1 cellular context compared by ENCODE assay signal in the genomic region with DNA sequence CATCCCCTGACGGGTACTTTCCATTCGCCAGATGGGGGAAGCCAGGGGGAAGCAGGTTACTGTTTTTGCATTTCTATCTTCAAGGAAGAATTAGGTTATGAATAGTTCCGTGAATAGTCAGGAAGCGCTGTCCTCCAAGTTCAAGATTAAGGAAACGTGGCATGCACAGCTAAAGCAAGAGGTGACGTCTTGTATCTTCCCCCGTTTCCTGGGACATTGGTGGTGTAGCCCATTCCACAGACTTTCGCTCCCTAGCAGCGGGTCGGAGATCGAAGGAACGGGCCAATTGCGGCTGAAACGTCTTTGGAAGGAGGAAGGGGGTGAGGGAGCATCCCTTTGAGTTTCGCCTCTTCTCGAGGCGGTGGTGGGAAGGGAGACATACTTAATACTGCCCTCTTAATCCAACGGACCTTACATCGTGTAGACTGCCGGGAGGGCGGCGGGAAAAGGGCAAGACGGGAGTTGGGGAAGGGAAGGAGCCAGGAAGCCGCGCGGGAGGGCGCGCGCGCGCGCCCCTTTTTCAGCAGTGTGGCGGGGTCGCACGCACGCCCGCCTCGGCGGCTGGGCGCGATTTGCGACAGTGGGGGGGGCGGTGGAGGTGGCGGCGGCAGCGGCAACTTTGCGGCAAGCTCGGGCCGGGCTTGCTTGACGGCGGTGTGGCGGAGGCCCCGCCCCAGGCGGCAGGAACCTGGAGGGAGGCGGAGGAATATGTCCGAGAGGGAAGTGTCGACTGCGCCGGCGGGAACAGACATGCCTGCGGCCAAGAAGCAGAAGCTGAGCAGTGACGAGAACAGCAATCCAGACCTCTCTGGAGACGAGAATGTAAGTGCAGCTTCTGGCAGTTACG.
A peak's percentile ranks its signal among the peaks of the same experiment; 100 is the strongest.
TF ChIP-seq lines count a peak whose summit lies in the region.

A gene with protein sequence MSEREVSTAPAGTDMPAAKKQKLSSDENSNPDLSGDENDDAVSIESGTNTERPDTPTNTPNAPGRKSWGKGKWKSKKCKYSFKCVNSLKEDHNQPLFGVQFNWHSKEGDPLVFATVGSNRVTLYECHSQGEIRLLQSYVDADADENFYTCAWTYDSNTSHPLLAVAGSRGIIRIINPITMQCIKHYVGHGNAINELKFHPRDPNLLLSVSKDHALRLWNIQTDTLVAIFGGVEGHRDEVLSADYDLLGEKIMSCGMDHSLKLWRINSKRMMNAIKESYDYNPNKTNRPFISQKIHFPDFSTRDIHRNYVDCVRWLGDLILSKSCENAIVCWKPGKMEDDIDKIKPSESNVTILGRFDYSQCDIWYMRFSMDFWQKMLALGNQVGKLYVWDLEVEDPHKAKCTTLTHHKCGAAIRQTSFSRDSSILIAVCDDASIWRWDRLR (plus strand): TSS at position 232 of the 847 bp plus-strand sequence. CDS start 477 bp downstream, at position 709.

TF ChIP-seq in GM12878, 131 proteins besides CTCF, POLR2A, EP300 and RAD21 (continued from another document):
- TF ChIP-seq, protein P1, sequence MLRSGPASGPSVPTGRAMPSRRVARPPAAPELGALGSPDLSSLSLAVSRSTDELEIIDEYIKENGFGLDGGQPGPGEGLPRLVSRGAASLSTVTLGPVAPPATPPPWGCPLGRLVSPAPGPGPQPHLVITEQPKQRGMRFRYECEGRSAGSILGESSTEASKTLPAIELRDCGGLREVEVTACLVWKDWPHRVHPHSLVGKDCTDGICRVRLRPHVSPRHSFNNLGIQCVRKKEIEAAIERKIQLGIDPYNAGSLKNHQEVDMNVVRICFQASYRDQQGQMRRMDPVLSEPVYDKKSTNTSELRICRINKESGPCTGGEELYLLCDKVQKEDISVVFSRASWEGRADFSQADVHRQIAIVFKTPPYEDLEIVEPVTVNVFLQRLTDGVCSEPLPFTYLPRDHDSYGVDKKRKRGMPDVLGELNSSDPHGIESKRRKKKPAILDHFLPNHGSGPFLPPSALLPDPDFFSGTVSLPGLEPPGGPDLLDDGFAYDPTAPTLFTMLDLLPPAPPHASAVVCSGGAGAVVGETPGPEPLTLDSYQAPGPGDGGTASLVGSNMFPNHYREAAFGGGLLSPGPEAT (IDR thresholded peaks at IDR 0.05; ENCODE audit: low read depth), result peak; percentile 95
- TF ChIP-seq ZBED1 (IDR thresholded peaks at IDR 0.05; ENCODE audit: borderline replicate concordance) (0 out of 2 replicates have a peak, but pooled peaks have one; percentile 70), SIX5 (IDR thresholded peaks at IDR 0.05; ENCODE audit: low read depth, low read length, severe bottlenecking) (peak; percentile 73), CREB1 (IDR thresholded peaks at IDR 0.05; ENCODE audit: low read depth) (peak; percentile 79), CREM (IDR thresholded peaks at IDR 0.05; ENCODE audit: low read depth) (peak; percentile 67), TCF7 (IDR thresholded peaks at IDR 0.05; ENCODE audit: borderline replicate concordance) (no peak), TBL1XR1 (IDR thresholded peaks at IDR 0.05; ENCODE audit: low read depth, low read length) (0 out of 2 replicates have a peak, but pooled peaks have one; percentile 37), POU2F2 (IDR thresholded peaks at IDR 0.05; ENCODE audit: borderline replicate concordance, low read depth, low read length) (peak; percentile 74; the same call in 2 of the 3 replicates), SREBF1 (IDR thresholded peaks at IDR 0.05; ENCODE audit: low read length) (peak; percentile 99), STAT1 (conservative IDR thresholded peaks at IDR 0.05) (peak; percentile 79; the same call in 1 of the 2 replicates), GATAD2B (conservative IDR thresholded peaks at IDR 0.05; ENCODE audit: low read depth) (peak; percentile 88), HDGF (IDR thresholded peaks at IDR 0.05) (peak; percentile 11; the same call in 1 of the 2 replicates), TCF3 (IDR thresholded peaks at IDR 0.05; ENCODE audit: borderline replicate concordance, insufficient read depth, low read depth, low read length) (0 out of 2 replicates have a peak, but pooled peaks have one; percentile 11), SMARCA5 (IDR thresholded peaks at IDR 0.05) (peak; percentile 99), MTA3 (IDR thresholded peaks at IDR 0.05; ENCODE audit: borderline replicate concordance, low read length) (0 out of 2 replicates have a peak, but pooled peaks have one; percentile 19), NR2F1 (conservative IDR thresholded peaks at IDR 0.05) (peak; percentile 54), TAF1 (IDR thresholded peaks at IDR 0.05; ENCODE audit: borderline replicate concordance, low read depth, low read length) (peak; percentile 92), ZNF207 (IDR thresholded peaks at IDR 0.05; ENCODE audit: borderline replicate concordance) (peak; percentile 98; the same call in 1 of the 2 replicates), RFX5 (IDR thresholded peaks at IDR 0.05; ENCODE audit: low read depth, low read length) (no peak), CHD4 (IDR thresholded peaks at IDR 0.05) (no peak), STAT3 (IDR thresholded peaks at IDR 0.05; ENCODE audit: low read depth, low read length) (no peak), MEF2A (IDR thresholded peaks at IDR 0.05; ENCODE audit: insufficient read depth, low read depth, low read length) (no peak), ZNF622 (IDR thresholded peaks at IDR 0.05) (no peak), FOS (IDR thresholded peaks at IDR 0.05; ENCODE audit: borderline replicate concordance, extremely low read depth, insufficient read length) (no peak), ZNF217 (IDR thresholded peaks at IDR 0.05) (no peak), BACH1 (IDR thresholded peaks at IDR 0.05; ENCODE audit: borderline replicate concordance) (peak; percentile 49; the same call in 1 of the 2 replicates), YY1 (IDR thresholded peaks at IDR 0.05; ENCODE audit: low read depth, low read length) (peak; percentile 83), SMAD1 (IDR thresholded peaks at IDR 0.05; ENCODE audit: low read depth, partially characterized antibody) (peak; percentile 77), FOXK2 (IDR thresholded peaks at IDR 0.05) (peak; percentile 99), IRF4 (IDR thresholded peaks at IDR 0.05; ENCODE audit: low read depth, low read length) (peak; percentile 37; the same call in 1 of the 2 replicates), KAT2A (conservative IDR thresholded peaks at IDR 0.05; ENCODE audit: control insufficient read depth, low read depth, low read length) (no peak), SP1 (IDR thresholded peaks at IDR 0.05; ENCODE audit: low read depth, low read length) (peak; percentile 65), BMI1 (IDR thresholded peaks at IDR 0.05; ENCODE audit: borderline replicate concordance) (no peak), PAX5 (IDR thresholded peaks at IDR 0.05; ENCODE audit: borderline replicate concordance, low read depth, low read length) (peak; percentile 6; the same call in 1 of the 2 replicates), SIN3A (IDR thresholded peaks at IDR 0.05; ENCODE audit: low read depth, low read length) (peak; percentile 84; the same call in 1 of the 2 replicates), RBBP5 (conservative IDR thresholded peaks at IDR 0.05) (no peak), HCFC1 (IDR thresholded peaks at IDR 0.05; ENCODE audit: low read length) (peak; percentile 85), SUZ12 (IDR thresholded peaks at IDR 0.05; ENCODE audit: unreplicated experiment) (no peak)
- TF ChIP-seq, protein P2, sequence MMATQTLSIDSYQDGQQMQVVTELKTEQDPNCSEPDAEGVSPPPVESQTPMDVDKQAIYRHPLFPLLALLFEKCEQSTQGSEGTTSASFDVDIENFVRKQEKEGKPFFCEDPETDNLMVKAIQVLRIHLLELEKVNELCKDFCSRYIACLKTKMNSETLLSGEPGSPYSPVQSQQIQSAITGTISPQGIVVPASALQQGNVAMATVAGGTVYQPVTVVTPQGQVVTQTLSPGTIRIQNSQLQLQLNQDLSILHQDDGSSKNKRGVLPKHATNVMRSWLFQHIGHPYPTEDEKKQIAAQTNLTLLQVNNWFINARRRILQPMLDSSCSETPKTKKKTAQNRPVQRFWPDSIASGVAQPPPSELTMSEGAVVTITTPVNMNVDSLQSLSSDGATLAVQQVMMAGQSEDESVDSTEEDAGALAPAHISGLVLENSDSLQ (IDR thresholded peaks at IDR 0.05), result peak; percentile 40
- TF ChIP-seq, protein P3, sequence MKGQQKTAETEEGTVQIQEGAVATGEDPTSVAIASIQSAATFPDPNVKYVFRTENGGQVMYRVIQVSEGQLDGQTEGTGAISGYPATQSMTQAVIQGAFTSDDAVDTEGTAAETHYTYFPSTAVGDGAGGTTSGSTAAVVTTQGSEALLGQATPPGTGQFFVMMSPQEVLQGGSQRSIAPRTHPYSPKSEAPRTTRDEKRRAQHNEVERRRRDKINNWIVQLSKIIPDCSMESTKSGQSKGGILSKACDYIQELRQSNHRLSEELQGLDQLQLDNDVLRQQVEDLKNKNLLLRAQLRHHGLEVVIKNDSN (IDR thresholded peaks at IDR 0.05; ENCODE audit: borderline replicate concordance, extremely low read length, insufficient read depth, low read depth, low read length), result no peak
- TF ChIP-seq, protein P4, sequence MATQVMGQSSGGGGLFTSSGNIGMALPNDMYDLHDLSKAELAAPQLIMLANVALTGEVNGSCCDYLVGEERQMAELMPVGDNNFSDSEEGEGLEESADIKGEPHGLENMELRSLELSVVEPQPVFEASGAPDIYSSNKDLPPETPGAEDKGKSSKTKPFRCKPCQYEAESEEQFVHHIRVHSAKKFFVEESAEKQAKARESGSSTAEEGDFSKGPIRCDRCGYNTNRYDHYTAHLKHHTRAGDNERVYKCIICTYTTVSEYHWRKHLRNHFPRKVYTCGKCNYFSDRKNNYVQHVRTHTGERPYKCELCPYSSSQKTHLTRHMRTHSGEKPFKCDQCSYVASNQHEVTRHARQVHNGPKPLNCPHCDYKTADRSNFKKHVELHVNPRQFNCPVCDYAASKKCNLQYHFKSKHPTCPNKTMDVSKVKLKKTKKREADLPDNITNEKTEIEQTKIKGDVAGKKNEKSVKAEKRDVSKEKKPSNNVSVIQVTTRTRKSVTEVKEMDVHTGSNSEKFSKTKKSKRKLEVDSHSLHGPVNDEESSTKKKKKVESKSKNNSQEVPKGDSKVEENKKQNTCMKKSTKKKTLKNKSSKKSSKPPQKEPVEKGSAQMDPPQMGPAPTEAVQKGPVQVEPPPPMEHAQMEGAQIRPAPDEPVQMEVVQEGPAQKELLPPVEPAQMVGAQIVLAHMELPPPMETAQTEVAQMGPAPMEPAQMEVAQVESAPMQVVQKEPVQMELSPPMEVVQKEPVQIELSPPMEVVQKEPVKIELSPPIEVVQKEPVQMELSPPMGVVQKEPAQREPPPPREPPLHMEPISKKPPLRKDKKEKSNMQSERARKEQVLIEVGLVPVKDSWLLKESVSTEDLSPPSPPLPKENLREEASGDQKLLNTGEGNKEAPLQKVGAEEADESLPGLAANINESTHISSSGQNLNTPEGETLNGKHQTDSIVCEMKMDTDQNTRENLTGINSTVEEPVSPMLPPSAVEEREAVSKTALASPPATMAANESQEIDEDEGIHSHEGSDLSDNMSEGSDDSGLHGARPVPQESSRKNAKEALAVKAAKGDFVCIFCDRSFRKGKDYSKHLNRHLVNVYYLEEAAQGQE (IDR thresholded peaks at IDR 0.05; ENCODE audit: low read depth, low read length), result no peak
- TF ChIP-seq, protein P5, sequence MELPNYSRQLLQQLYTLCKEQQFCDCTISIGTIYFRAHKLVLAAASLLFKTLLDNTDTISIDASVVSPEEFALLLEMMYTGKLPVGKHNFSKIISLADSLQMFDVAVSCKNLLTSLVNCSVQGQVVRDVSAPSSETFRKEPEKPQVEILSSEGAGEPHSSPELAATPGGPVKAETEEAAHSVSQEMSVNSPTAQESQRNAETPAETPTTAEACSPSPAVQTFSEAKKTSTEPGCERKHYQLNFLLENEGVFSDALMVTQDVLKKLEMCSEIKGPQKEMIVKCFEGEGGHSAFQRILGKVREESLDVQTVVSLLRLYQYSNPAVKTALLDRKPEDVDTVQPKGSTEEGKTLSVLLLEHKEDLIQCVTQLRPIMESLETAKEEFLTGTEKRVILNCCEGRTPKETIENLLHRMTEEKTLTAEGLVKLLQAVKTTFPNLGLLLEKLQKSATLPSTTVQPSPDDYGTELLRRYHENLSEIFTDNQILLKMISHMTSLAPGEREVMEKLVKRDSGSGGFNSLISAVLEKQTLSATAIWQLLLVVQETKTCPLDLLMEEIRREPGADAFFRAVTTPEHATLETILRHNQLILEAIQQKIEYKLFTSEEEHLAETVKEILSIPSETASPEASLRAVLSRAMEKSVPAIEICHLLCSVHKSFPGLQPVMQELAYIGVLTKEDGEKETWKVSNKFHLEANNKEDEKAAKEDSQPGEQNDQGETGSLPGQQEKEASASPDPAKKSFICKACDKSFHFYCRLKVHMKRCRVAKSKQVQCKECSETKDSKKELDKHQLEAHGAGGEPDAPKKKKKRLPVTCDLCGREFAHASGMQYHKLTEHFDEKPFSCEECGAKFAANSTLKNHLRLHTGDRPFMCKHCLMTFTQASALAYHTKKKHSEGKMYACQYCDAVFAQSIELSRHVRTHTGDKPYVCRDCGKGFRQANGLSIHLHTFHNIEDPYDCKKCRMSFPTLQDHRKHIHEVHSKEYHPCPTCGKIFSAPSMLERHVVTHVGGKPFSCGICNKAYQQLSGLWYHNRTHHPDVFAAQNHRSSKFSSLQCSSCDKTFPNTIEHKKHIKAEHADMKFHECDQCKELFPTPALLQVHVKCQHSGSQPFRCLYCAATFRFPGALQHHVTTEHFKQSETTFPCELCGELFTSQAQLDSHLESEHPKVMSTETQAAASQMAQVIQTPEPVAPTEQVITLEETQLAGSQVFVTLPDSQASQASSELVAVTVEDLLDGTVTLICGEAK (IDR thresholded peaks at IDR 0.05; ENCODE audit: borderline replicate concordance), result peak; percentile 63; the same call in 1 of the 2 replicates
TF ChIP-seq in GM12878: peak in this region for 74.
